1 cellular context compared by ENCODE assay signal in the genomic region with DNA sequence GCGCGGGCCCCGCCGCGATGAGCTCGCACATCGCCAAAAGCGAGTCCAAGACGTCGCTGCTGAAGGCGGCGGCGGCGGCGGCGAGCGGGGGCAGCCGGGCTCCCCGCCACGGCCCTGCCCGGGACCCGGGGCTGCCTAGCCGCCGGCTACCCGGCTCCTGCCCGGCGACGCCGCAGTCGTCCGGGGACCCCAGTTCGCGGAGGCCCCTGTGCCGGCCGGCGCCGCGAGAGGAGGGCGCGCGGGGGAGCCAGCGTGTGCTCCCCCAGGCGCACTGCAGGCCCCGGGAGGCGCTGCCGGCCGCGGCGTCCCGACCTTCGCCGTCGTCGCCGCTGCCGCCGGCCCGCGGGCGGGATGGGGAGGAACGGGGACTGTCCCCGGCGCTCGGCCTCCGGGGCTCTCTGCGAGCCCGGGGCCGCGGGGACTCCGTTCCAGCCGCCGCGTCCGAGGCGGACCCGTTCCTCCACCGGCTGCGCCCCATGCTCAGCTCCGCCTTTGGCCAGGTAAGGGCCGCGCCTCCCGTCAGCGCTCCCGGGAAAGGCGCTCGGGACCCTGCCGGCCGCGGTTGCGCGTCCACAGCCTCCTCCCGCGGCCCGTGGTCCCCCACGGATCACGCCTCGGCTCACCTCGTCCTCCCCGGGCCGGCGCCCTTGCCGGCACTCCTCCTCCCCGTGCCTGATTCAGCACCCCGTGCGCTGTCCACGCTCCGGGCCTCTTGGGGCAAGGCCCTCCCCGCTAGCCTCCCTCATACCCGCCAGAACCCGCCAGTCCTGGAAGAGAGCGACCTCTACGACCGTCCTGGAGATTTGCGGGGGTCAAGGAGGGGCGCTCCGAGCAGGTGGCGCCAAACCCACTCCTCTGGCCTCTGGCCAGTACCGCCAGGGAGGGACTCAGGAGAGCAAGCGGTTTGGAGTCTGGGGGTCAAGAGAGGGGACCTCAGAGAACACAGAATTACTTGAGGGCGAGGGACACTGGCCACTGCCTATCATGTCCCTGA.
TF ChIP-seq lines count a peak whose summit lies in the region.

No MANE protein-coding gene starts in this region.

TF ChIP-seq in HepG2, 621 proteins besides CTCF, POLR2A, EP300 and RAD21 (continued from another document and continues in another):
- TF ChIP-seq, protein P1, sequence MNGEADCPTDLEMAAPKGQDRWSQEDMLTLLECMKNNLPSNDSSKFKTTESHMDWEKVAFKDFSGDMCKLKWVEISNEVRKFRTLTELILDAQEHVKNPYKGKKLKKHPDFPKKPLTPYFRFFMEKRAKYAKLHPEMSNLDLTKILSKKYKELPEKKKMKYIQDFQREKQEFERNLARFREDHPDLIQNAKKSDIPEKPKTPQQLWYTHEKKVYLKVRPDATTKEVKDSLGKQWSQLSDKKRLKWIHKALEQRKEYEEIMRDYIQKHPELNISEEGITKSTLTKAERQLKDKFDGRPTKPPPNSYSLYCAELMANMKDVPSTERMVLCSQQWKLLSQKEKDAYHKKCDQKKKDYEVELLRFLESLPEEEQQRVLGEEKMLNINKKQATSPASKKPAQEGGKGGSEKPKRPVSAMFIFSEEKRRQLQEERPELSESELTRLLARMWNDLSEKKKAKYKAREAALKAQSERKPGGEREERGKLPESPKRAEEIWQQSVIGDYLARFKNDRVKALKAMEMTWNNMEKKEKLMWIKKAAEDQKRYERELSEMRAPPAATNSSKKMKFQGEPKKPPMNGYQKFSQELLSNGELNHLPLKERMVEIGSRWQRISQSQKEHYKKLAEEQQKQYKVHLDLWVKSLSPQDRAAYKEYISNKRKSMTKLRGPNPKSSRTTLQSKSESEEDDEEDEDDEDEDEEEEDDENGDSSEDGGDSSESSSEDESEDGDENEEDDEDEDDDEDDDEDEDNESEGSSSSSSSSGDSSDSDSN (CRISPR knock-in tag; IDR thresholded peaks at IDR 0.05) = peak; percentile 80
- TF ChIP-seq ZNF775 (CRISPR knock-in tag; IDR thresholded peaks at IDR 0.05; ENCODE audit: borderline replicate concordance) (no peak), KLF16 (CRISPR knock-in tag; IDR thresholded peaks at IDR 0.05) (0 out of 4 replicates have a peak, but pooled peaks of 1 of the 2 experiments have one; percentile 31), KDM6A (CRISPR knock-in tag; IDR thresholded peaks at IDR 0.05; ENCODE audit: low read depth) (no peak), TCF7L2 (IDR thresholded peaks at IDR 0.05; ENCODE audit: low read depth, low read length) (no peak), HNRNPLL (IDR thresholded peaks at IDR 0.05; ENCODE audit: low read depth, low read length, poor library complexity, severe bottlenecking) (peak; percentile 76), ZNF383 (CRISPR knock-in tag; IDR thresholded peaks at IDR 0.05; ENCODE audit: borderline replicate concordance) (no peak), ZNF589 (CRISPR knock-in tag; conservative IDR thresholded peaks at IDR 0.05) (0 out of 2 replicates have a peak, but pooled peaks have one; percentile 28), SOX13 (IDR thresholded peaks at IDR 0.05) (no peak), SOX13 (CRISPR knock-in tag; conservative IDR thresholded peaks at IDR 0.05 in 1 of 2, IDR thresholded peaks at IDR 0.05 in 1 of 2) (peak in 1 of 2 experiments; percentile 7; a peak in 1 of 4 replicates), SOX6 (IDR thresholded peaks at IDR 0.05) (no peak), SOX6 (CRISPR knock-in tag; IDR thresholded peaks at IDR 0.05) (0 out of 2 replicates have a peak, but pooled peaks have one; percentile 15), RXRA (CRISPR knock-in tag; IDR thresholded peaks at IDR 0.05) (peak; percentile 39; the same call in 1 of the 2 replicates), POLR2AphosphoS2 (IDR thresholded peaks at IDR 0.05; ENCODE audit: low read depth, low read length) (no peak), GABPB1 (CRISPR knock-in tag; IDR thresholded peaks at IDR 0.05) (peak; percentile 47; the same call in 1 of the 2 replicates), KAT7 (CRISPR knock-in tag; IDR thresholded peaks at IDR 0.05; ENCODE audit: borderline replicate concordance) (no peak), WIZ (CRISPR knock-in tag; IDR thresholded peaks at IDR 0.05) (0 out of 2 replicates have a peak, but pooled peaks have one; percentile 40), KDM5B (CRISPR knock-in tag; IDR thresholded peaks at IDR 0.05; ENCODE audit: borderline replicate concordance) (peak; percentile 50), HIVEP1 (CRISPR knock-in tag; IDR thresholded peaks at IDR 0.05) (0 out of 2 replicates have a peak, but pooled peaks have one; percentile 49), HOXA9 (CRISPR knock-in tag; IDR thresholded peaks at IDR 0.05; ENCODE audit: borderline replicate concordance) (peak; percentile 60; the same call in 1 of the 2 replicates), ZNF772 (CRISPR knock-in tag; IDR thresholded peaks at IDR 0.05) (no peak), RNF2 (conservative IDR thresholded peaks at IDR 0.05; ENCODE audit: low read depth) (peak; percentile 88), MXD1 (CRISPR knock-in tag; IDR thresholded peaks at IDR 0.05) (peak; percentile 54; the same call in 1 of the 2 replicates), JUND (CRISPR knock-in tag; IDR thresholded peaks at IDR 0.05) (no peak), ZFY (CRISPR knock-in tag; IDR thresholded peaks at IDR 0.05) (peak; percentile 44), NFAT5 (CRISPR knock-in tag; IDR thresholded peaks at IDR 0.05) (0 out of 2 replicates have a peak, but pooled peaks have one; percentile 69), SNAPC2 (CRISPR knock-in tag; IDR thresholded peaks at IDR 0.05) (no peak), ZNF513 (CRISPR knock-in tag; conservative IDR thresholded peaks at IDR 0.05) (no peak)
- TF ChIP-seq, protein P2, sequence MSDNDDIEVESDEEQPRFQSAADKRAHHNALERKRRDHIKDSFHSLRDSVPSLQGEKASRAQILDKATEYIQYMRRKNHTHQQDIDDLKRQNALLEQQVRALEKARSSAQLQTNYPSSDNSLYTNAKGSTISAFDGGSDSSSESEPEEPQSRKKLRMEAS (IDR thresholded peaks at IDR 0.05) = 0 out of 2 replicates have a peak, but pooled peaks have one; percentile 47
- TF ChIP-seq, protein P3, sequence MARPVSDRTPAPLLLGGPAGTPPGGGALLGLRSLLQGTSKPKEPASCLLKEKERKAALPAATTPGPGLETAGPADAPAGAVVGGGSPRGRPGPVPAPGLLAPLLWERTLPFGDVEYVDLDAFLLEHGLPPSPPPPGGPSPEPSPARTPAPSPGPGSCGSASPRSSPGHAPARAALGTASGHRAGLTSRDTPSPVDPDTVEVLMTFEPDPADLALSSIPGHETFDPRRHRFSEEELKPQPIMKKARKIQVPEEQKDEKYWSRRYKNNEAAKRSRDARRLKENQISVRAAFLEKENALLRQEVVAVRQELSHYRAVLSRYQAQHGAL (CRISPR knock-in tag; IDR thresholded peaks at IDR 0.05; ENCODE audit: not compliant biosample characterization) = no peak
- TF ChIP-seq, protein P4, sequence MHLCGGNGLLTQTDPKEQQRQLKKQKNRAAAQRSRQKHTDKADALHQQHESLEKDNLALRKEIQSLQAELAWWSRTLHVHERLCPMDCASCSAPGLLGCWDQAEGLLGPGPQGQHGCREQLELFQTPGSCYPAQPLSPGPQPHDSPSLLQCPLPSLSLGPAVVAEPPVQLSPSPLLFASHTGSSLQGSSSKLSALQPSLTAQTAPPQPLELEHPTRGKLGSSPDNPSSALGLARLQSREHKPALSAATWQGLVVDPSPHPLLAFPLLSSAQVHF (CRISPR knock-in tag; IDR thresholded peaks at IDR 0.05) = 0 out of 2 replicates have a peak, but pooled peaks have one; percentile 51
- TF ChIP-seq, protein P5, sequence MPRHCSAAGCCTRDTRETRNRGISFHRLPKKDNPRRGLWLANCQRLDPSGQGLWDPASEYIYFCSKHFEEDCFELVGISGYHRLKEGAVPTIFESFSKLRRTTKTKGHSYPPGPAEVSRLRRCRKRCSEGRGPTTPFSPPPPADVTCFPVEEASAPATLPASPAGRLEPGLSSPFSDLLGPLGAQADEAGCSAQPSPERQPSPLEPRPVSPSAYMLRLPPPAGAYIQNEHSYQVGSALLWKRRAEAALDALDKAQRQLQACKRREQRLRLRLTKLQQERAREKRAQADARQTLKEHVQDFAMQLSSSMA (CRISPR knock-in tag; IDR thresholded peaks at IDR 0.05) = no peak
- TF ChIP-seq, protein P6, sequence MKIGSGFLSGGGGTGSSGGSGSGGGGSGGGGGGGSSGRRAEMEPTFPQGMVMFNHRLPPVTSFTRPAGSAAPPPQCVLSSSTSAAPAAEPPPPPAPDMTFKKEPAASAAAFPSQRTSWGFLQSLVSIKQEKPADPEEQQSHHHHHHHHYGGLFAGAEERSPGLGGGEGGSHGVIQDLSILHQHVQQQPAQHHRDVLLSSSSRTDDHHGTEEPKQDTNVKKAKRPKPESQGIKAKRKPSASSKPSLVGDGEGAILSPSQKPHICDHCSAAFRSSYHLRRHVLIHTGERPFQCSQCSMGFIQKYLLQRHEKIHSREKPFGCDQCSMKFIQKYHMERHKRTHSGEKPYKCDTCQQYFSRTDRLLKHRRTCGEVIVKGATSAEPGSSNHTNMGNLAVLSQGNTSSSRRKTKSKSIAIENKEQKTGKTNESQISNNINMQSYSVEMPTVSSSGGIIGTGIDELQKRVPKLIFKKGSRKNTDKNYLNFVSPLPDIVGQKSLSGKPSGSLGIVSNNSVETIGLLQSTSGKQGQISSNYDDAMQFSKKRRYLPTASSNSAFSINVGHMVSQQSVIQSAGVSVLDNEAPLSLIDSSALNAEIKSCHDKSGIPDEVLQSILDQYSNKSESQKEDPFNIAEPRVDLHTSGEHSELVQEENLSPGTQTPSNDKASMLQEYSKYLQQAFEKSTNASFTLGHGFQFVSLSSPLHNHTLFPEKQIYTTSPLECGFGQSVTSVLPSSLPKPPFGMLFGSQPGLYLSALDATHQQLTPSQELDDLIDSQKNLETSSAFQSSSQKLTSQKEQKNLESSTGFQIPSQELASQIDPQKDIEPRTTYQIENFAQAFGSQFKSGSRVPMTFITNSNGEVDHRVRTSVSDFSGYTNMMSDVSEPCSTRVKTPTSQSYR (CRISPR knock-in tag; IDR thresholded peaks at IDR 0.05; ENCODE audit: borderline replicate concordance) = peak; percentile 28; the same call in 1 of the 2 replicates
